Comparison of ENCODE assay signal across 1 cellular context in the genomic region with DNA sequence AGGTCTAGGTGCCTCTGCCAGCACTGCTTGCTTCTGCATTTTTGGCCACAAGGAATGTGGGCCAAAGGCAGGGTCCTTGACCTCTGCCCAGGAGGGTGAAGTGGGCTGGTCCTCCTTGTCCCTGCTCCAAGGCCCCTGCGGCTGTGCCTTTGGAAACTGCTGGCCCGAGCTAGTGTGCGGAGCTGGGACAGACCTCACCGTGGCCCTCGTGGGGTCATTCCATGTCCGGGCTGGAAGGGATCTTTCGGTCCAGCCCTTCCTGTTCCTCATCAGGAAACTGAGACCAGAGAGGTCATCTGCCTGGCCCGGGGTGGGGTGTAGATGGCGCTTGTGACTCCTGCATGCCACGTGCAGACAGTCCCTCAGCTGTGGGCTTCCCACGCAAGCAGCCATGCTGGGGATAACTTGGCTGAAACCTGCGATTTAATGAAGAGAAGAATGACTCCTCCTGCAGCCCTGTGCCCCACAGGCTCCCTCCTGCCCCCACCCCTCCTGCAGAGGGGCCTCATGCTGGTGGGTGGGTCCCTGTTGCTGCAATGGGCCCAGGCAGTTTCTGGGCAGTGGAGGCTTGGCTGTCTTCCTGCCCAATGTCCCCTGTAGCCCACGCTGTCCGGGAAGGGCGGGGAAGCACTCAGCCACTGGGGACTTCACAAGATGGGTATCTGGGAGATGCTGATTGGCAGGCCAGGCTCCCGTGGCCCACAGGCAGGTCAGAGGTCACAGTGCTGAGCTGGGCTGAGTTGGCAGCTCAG.
TF ChIP-seq lines count a peak whose summit lies in the region.

No MANE protein-coding gene starts in this region.

TF ChIP-seq in H1, 55 proteins besides CTCF, POLR2A, EP300 and RAD21 (continued from another document):
- no peak for TF ChIP-seq SIX5 (IDR thresholded peaks at IDR 0.05; ENCODE audit: low read depth, low read length)
- TF ChIP-seq NRF1 (IDR thresholded peaks at IDR 0.05; ENCODE audit: low read depth, low read length) = no peak
- TF ChIP-seq CHD7 (IDR thresholded peaks at IDR 0.05; ENCODE audit: insufficient replicate concordance, low read length) = no peak
- TF ChIP-seq, protein P1, sequence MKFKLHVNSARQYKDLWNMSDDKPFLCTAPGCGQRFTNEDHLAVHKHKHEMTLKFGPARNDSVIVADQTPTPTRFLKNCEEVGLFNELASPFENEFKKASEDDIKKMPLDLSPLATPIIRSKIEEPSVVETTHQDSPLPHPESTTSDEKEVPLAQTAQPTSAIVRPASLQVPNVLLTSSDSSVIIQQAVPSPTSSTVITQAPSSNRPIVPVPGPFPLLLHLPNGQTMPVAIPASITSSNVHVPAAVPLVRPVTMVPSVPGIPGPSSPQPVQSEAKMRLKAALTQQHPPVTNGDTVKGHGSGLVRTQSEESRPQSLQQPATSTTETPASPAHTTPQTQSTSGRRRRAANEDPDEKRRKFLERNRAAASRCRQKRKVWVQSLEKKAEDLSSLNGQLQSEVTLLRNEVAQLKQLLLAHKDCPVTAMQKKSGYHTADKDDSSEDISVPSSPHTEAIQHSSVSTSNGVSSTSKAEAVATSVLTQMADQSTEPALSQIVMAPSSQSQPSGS (IDR thresholded peaks at IDR 0.05; ENCODE audit: low read length) = no peak
- no peak for TF ChIP-seq GTF2F1 (IDR thresholded peaks at IDR 0.05; ENCODE audit: borderline replicate concordance, low read depth, low read length)
- no peak for TF ChIP-seq EGR1 (IDR thresholded peaks at IDR 0.05; ENCODE audit: borderline replicate concordance, low read depth, low read length)
- TF ChIP-seq POU5F1 (IDR thresholded peaks at IDR 0.05; ENCODE audit: low read depth, low read length) = no peak
- TF ChIP-seq CREB1 (IDR thresholded peaks at IDR 0.05) = no peak
- TF ChIP-seq HDAC6 (IDR thresholded peaks at IDR 0.05; ENCODE audit: low read depth, low read length) = no peak
- TF ChIP-seq JUND (IDR thresholded peaks at IDR 0.05; ENCODE audit: low read length) = no peak
- no peak for TF ChIP-seq RBBP5 (IDR thresholded peaks at IDR 0.05; ENCODE audit: borderline replicate concordance, low read depth, low read length)
